ENCODE assay signal across 9 cellular contexts in the genomic region with DNA sequence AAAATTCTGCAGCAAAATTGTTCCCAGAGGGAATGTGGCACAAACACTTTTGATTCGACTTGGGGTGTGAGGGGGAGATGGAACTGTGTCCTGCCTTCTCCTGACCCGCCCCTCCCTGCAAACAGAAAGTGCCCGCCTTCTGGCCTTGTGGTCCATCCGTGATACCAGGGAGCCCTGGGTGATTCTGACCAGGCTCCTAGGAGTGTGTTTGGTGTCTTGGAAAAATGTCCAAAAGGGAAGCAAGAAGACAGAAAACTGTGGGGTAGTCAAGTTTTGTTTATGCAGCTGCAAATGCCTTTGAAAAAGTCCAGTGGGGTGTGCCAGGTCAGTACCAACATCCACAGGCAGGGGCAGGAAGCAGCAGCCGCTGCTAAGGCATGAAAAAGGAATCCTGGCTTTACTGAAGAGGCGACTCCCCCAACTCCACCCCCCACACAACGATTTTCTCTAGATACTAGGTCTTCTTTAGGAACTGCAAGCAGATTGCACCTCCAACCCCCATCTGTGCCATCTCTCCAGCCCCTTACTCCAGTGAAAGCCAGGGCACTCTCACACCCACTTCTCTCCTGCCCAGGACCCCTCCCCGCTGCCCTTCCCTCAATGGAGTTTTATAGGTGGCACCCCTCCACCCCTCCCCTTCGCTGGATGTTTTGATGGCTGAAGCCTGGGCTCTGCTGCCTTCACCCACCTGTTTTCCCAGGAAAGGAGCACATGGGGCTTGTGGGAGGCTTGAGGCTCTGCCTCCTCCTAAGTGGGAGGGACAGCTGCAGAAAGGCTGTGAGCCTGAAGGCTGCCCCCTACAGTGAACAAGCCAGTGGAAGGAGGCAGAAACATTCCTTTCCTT.
DNase-seq lines count a peak whose midpoint lies in the region; ATAC-seq and TF ChIP-seq lines count a peak whose summit lies in the region.
"Had no signal": no experiment of that assay in that cellular context is flagged by ENCODE, and none has a peak within 500 bp of the region (broad histone marks: within the 10 kb centered on the region; RNA-seq: fewer than 3 reads in every experiment).

No MANE protein-coding gene starts in this region.

- H3K4me1 ChIP-seq in right atrium auricular region, result peaks cover 0 to 25% of the 10 kb centered on the region in 2 donors
- H3K4me1 ChIP-seq in tibial nerve, result peaks cover 0 to 34% (median 0%) of the 10 kb centered on the region in 4 donors

- H3K27me3 ChIP-seq in right atrium auricular region, result no peaks in the 10 kb centered on the region
- H3K27me3 ChIP-seq in tibial nerve, result no peaks in the 10 kb centered on the region

- TF ChIP-seq EP300 in tibial nerve (IDR thresholded peaks at IDR 0.05), result no peak

- TF ChIP-seq CTCF in right atrium auricular region (IDR thresholded peaks at IDR 0.05) (peak; percentile 12 to 62), tibial nerve (IDR thresholded peaks at IDR 0.05) (peak in 3 of 5 experiments; percentile 18 to 46 (median 41))

- H3K4me3 ChIP-seq in right atrium auricular region (no peak overlapping the region), tibial nerve (no peak overlapping the region)

- ATAC-seq in GM21360 (IDR thresholded peaks at IDR 0.05; ENCODE audit: unreplicated experiment), result no peak

- DNase-seq in NCI-H146 (lab: John Stamatoyannopoulos, UW) (peak; percentile 5), NCI-H146 treated with DMSO at 0.1 percent for 48 hours (lab: John Stamatoyannopoulos, UW; ENCODE audit: unreplicated experiment) (no peak), UCSD-AML1 (lab: John Stamatoyannopoulos, UW; ENCODE audit: unreplicated experiment) (peak; percentile 27), right atrium auricular region (ENCODE audit: low spot score) (no peak), tibial nerve (ENCODE audit: low spot score in 2 of 2) (no peak), NCI-H187 (lab: John Stamatoyannopoulos, UW) (no peak), NCI-H2171 (lab: John Stamatoyannopoulos, UW) (no peak)
- DNase-seq: activated CD4-positive, alpha-beta T cell treated with anti-CD3 and anti-CD28 coated beads, Interleukin-2, amount 10 ng/mL, durations not matched to agents 7 days and 5 days had no signal

- no peak for TF ChIP-seq POLR2A in tibial nerve (IDR thresholded peaks at IDR 0.05)

- 41 to 50% methylated on average over 9 of the region's 9 CpGs for WGBS in tibial nerve, 2 donors

- H3K9me3 ChIP-seq in right atrium auricular region (no peaks in the 10 kb centered on the region), tibial nerve (no peaks in the 10 kb centered on the region)

- H3K27ac ChIP-seq in right atrium auricular region (peak overlapping the region; percentile 62 to 63), tibial nerve (peak overlapping the region in 2 of 4 donors; percentile 13 to 42)

- H3K36me3 ChIP-seq in right atrium auricular region (no peaks in the 10 kb centered on the region), tibial nerve (no peaks in the 10 kb centered on the region)

Comparison
In these comparisons a context has a peak if more than half of its experiments do, and no peak if none do; other contexts are left out.
1. DNase-seq: peak in NCI-H146 (single experiment) and UCSD-AML1 (single experiment); none in NCI-H146 treated with DMSO at 0.1 percent for 48 hours (single experiment), right atrium auricular region (single experiment), tibial nerve (0 of 2), NCI-H187 (0 of 2) and NCI-H2171 (single experiment).